ENCODE assay signal across 23 cellular contexts in the genomic region with DNA sequence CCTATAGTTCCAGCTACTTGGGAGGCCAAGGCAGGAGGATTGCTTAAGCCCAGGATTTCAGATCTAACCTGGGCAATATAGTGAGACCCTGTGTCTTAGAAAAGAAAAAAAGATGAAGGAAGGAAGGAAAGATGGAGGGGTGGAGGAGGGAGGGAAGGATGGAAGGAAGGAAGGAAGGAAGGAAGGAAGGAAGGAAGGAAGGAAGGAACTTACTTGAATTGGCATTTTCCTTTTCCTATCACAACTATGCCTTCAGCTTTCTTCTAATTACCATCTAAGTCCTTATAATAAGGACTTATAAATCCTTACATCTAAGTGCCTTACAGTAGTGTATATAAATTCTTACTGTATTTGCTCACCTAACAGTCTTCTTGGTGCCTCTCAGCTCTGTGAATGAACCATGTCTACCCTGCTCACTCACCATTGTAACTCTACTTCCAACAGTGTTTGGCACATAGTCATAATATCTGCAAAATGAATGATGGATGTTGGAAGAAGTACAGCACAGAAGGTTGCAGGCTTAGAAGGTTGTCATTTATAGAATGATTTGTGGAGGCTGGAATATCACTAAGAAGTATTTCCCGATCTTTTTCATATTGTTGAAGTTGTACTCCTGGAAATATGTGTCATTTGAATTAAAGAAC.
DNase-seq lines count a peak whose midpoint lies in the region; ATAC-seq, FAIRE-seq and TF ChIP-seq lines count a peak whose summit lies in the region.
"Had no signal": no experiment of that assay in that cellular context is flagged by ENCODE, and none has a peak within 500 bp of the region (broad histone marks: within the 10 kb centered on the region; RNA-seq: fewer than 3 reads in every experiment).

No MANE protein-coding gene starts in this region.

- no peak overlapping the region for H3K4me3 ChIP-seq in breast epithelium
- no peak overlapping the region for H3K4me3 ChIP-seq in ascending aorta
- no peak overlapping the region for H3K4me3 ChIP-seq in parathyroid adenoma (ENCODE audit: low read depth, low read length)
- H3K4me3 ChIP-seq: A549, BLaER1, GM23338 had no signal

- no peak overlapping the region for H2AFZ ChIP-seq in parathyroid adenoma
- H2AFZ ChIP-seq: GM23338 had no signal

- POLR2A ChIA-PET in MCF 10A (lab: Yijun Ruan, JAX), result interaction anchor here (0.6 to 1.4 kb wide), 4 partner anchors 9 to 124 kb away, joined by 3 to 5 read pairs (median 4); no protein-coding TSS in a partner anchor

- H3K4me2 ChIP-seq in parathyroid adenoma (ENCODE audit: low read length), result no peak overlapping the region
- H3K4me2 ChIP-seq: A549, BLaER1, GM23338 had no signal

- H3K27ac ChIP-seq in breast epithelium (peak overlapping the region in 1 of 2 donors; percentile 87), ascending aorta (peak overlapping the region; percentile 40 to 64), parathyroid adenoma (peak overlapping the region; percentile 15)
- H3K27ac ChIP-seq: 22Rv1, A549, BLaER1, HL-60 had no signal

- peak overlapping the region; percentile 37 for H3K27ac Mint-ChIP-seq in MCF 10A (ENCODE audit: low read depth, unreplicated experiment)
- H3K27ac Mint-ChIP-seq in activated T-cell treated with anti-CD3 and anti-CD28 coated beads, Interleukin-2, amount 50 U/mL, for 72 hours, result no peak overlapping the region
- H3K27ac Mint-ChIP-seq: CD14-positive monocyte; CD4-positive, alpha-beta memory T cell; GM23338; HFFc6 had no signal

- H3K4me3 Mint-ChIP-seq in MCF 10A (ENCODE audit: unreplicated experiment), result no peak overlapping the region
- no peak overlapping the region for H3K4me3 Mint-ChIP-seq in activated T-cell treated with anti-CD3 and anti-CD28 coated beads, Interleukin-2, amount 50 U/mL, for 72 hours
- H3K4me3 Mint-ChIP-seq: CD14-positive monocyte; CD4-positive, alpha-beta memory T cell; GM23338; HFFc6 had no signal

- H3K79me2 ChIP-seq in parathyroid adenoma, result peaks cover 14% of the 10 kb centered on the region

- no peaks in the 10 kb centered on the region for H3K9me3 Mint-ChIP-seq in MCF 10A (ENCODE audit: unreplicated experiment)
- H3K9me3 Mint-ChIP-seq in activated T-cell treated with anti-CD3 and anti-CD28 coated beads, Interleukin-2, amount 50 U/mL, for 72 hours, result peaks cover 2 to 4% of the 10 kb centered on the region in 2 donors
- H3K9me3 Mint-ChIP-seq: GM23338, HFFc6 had no signal

- TF ChIP-seq CTCF in MCF 10A (IDR thresholded peaks at IDR 0.05; ENCODE audit: unreplicated experiment), result no peak
- TF ChIP-seq CTCF in breast epithelium (IDR thresholded peaks at IDR 0.05), result no peak
- TF ChIP-seq CTCF in ascending aorta (IDR thresholded peaks at IDR 0.05), result no peak
- TF ChIP-seq CTCF in parathyroid adenoma (IDR thresholded peaks at IDR 0.05), result no peak

- H3K27me3 ChIP-seq in breast epithelium, result no peaks in the 10 kb centered on the region
- H3K27me3 ChIP-seq in ascending aorta, result no peaks in the 10 kb centered on the region
- no peaks in the 10 kb centered on the region for H3K27me3 ChIP-seq in parathyroid adenoma (ENCODE audit: control insufficient read depth, insufficient read depth, low read length)
- H3K27me3 ChIP-seq: BLaER1 had no signal

- H3K4me1 ChIP-seq in breast epithelium, result peaks cover 5% of the 10 kb centered on the region in 2 donors
- H3K4me1 ChIP-seq in ascending aorta, result peaks cover 0 to 14% of the 10 kb centered on the region in 2 donors
- H3K4me1 ChIP-seq in parathyroid adenoma, result peaks cover 16% of the 10 kb centered on the region
- H3K4me1 ChIP-seq: A549 had no signal

- ATAC-seq in activated T-cell treated with anti-CD3 and anti-CD28 coated beads, Interleukin-2, amount 50 U/mL, for 72 hours (replicated peaks in 1 of 2), result no peak
- ATAC-seq: A549, GM23338 had no signal

- no peak for TF ChIP-seq POLR2A in breast epithelium (IDR thresholded peaks at IDR 0.05)

- no peak overlapping the region for H3K9ac ChIP-seq in parathyroid adenoma
- H3K9ac ChIP-seq: BLaER1 had no signal

- DNase-seq in MCF 10A (ENCODE audit: unreplicated experiment) (no peak), breast epithelium (ENCODE audit: low spot score in 2 of 2) (no peak), HTR-8/SVneo (ENCODE audit: insufficient read length, low spot score) (no peak), ascending aorta (ENCODE audit: low spot score in 2 of 2) (peak in 1 of 2 donors; percentile 18), NCI-H524 treated with DMSO at 0.1 percent for 48 hours (lab: John Stamatoyannopoulos, UW) (no peak), NCI-H446 (lab: John Stamatoyannopoulos, UW) (no peak)
- no peak for DNase-seq in activated T-cell treated with anti-CD3 and anti-CD28 coated beads, Interleukin-2, amount 50 U/mL, for 72 hours
- DNase-seq: CD4-positive, alpha-beta memory T cell; DMS153; DMS79; GDM1; HCEC 1CT had no signal

- H3K36me3 ChIP-seq in breast epithelium (no peaks in the 10 kb centered on the region), ascending aorta (no peaks in the 10 kb centered on the region), parathyroid adenoma (ENCODE audit: control insufficient read depth, insufficient read depth, low read length) (no peaks in the 10 kb centered on the region)
- H3K36me3 ChIP-seq: BLaER1 had no signal

- no peaks in the 10 kb centered on the region for H3K9me3 ChIP-seq in breast epithelium
- H3K9me3 ChIP-seq in ascending aorta, result no peaks in the 10 kb centered on the region
- no peaks in the 10 kb centered on the region for H3K9me3 ChIP-seq in parathyroid adenoma (ENCODE audit: control insufficient read depth, low read length)
- H3K9me3 ChIP-seq: A549, BLaER1 had no signal

- CTCF ChIA-PET in MCF 10A (lab: Yijun Ruan, JAX), result no interaction called here

- H3K36me3 Mint-ChIP-seq in MCF 10A (ENCODE audit: insufficient read depth, unreplicated experiment), result peaks cover 18% of the 10 kb centered on the region
- H3K36me3 Mint-ChIP-seq in activated T-cell treated with anti-CD3 and anti-CD28 coated beads, Interleukin-2, amount 50 U/mL, for 72 hours (ENCODE audit: insufficient read depth in 2 of 2), result no peaks in the 10 kb centered on the region
- H3K36me3 Mint-ChIP-seq: CD14-positive monocyte; CD4-positive, alpha-beta memory T cell had no signal

- H3K4me1 Mint-ChIP-seq in MCF 10A (ENCODE audit: insufficient read depth, unreplicated experiment), result peaks cover 29% of the 10 kb centered on the region
- no peaks in the 10 kb centered on the region for H3K4me1 Mint-ChIP-seq in activated T-cell treated with anti-CD3 and anti-CD28 coated beads, Interleukin-2, amount 50 U/mL, for 72 hours (ENCODE audit: low read depth)
- H3K4me1 Mint-ChIP-seq: CD14-positive monocyte; CD4-positive, alpha-beta memory T cell had no signal

- H3K27me3 Mint-ChIP-seq in MCF 10A (ENCODE audit: insufficient read depth, unreplicated experiment), result no peaks in the 10 kb centered on the region
- H3K27me3 Mint-ChIP-seq in activated T-cell treated with anti-CD3 and anti-CD28 coated beads, Interleukin-2, amount 50 U/mL, for 72 hours (ENCODE audit: low read depth), result peaks cover 6% of the 10 kb centered on the region

- FAIRE-seq in HTR-8/SVneo (lab: Jason Lieb, UNC), result peak; percentile 33
- FAIRE-seq: A549, GM12892, GM18507, H54 had no signal

- intact Hi-C loops in MCF 10A (cut with micrococcal nuclease) (no loop called here), breast epithelium (cut with DNase I; ENCODE audit: low total_unique reads) (no loop called here), ascending aorta (cut with DNase I) (no loop called here)

- BruUV-seq in MCF 10A (replicated peaks; lab: Mats Ljungman, UMichigan), result no TSS peak
